ENCODE assay signal across 9 cellular contexts in the genomic region with DNA sequence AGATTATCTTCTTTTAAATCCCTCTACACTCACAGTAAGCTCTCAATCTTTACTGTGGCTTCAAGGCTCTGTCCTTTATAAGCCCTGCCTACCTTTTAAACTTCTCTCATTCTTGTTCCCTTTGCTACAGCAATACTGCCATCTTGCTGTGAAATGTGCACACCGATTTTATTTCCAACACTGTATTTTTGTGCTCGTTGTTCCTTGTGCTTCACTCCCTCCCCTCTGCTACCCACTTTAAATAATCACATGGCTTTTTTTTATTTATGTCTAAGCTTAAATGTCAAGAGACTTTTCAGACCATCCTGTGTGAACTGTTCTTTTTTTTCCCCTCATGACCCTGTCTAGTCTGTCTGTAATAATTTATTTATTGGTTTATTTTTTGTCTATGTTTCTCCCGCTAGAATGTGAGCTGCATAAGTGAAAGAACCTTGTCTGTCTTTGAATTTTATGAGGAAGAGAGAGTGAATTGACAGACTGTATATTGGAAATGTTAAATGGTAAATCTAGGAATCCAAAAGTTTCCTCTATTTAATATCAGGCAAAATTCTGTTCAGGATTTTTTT. TPM values are rescaled to one million over a fixed set of nuclear protein-coding genes. Genes with fewer than 3 reads are reported as not detected.
DNase-seq lines count a peak whose midpoint lies in the region; ATAC-seq, FAIRE-seq and TF ChIP-seq lines count a peak whose summit lies in the region.
"Had no signal": no experiment of that assay in that cellular context is flagged by ENCODE, and none has a peak within 500 bp of the region (broad histone marks: within the 10 kb centered on the region; RNA-seq: fewer than 3 reads in every experiment).

No MANE protein-coding gene starts in this region.

- H3K9ac ChIP-seq in mammary epithelial cell (ENCODE audit: insufficient read depth, low read length) = no peak overlapping the region

- H2AFZ ChIP-seq in mammary epithelial cell (ENCODE audit: low read depth, low read length) = no peak overlapping the region

- DNase-seq in Caki2 (ENCODE audit: low read depth) (peak; percentile 53), H54 (ENCODE audit: insufficient read length, low spot score) (peak; percentile 9), NCI-H774 (lab: John Stamatoyannopoulos, UW) (peak; percentile 6), mammary epithelial cell (peak; percentile 55), left lobe of liver (ENCODE audit: low spot score) (no peak)

- dilution Hi-C loops in mammary epithelial cell (cut with HindIII; ENCODE audit: low sequenced_read_pairs) = no loop called here

- H3K27me3 ChIP-seq in mammary epithelial cell (ENCODE audit: insufficient read depth, low read length) = no peaks in the 10 kb centered on the region

- H3K27ac ChIP-seq in mammary epithelial cell (ENCODE audit: insufficient read depth, low read depth, low read length) = no peak overlapping the region
- H3K27ac ChIP-seq: skin epidermis had no signal

- no peak for TF ChIP-seq POLR2A in H54 (IDR thresholded peaks at IDR 0.05; ENCODE audit: low read depth, low read length)

- no peaks in the 10 kb centered on the region for H4K20me1 ChIP-seq in mammary epithelial cell (ENCODE audit: insufficient read depth, low read length)

- TF ChIP-seq CTCF in mammary epithelial cell (conservative IDR thresholded peaks at IDR 0.05 in 1 of 2, IDR thresholded peaks at IDR 0.05 in 1 of 2; ENCODE audit: extremely low read depth in 1 of 2, insufficient read depth in 1 of 2, low read depth in 1 of 2, low read length in 2 of 2) = peak; percentile 43 to 58

- in situ Hi-C loops in Caki2 (cut with HindIII; ENCODE audit: low pct_unique_long_range_greater_than_20kb, low sequenced_read_pairs) = no loop called here
- in situ Hi-C loops in mammary epithelial cell (cut with MboI; ENCODE audit: low sequenced_read_pairs in 2 of 2) = loop anchor here in 1 of 2 donors (10.0 to 25.0 kb wide), 2 partner anchors 109 to 427 kb away; no protein-coding TSS in a partner anchor

- peak; percentile 91 for ATAC-seq in left lobe of liver
- no peak for ATAC-seq in GM21528 (IDR thresholded peaks at IDR 0.05; ENCODE audit: low FRiP score, unreplicated experiment)
- no peak for ATAC-seq in HG03442 (IDR thresholded peaks at IDR 0.05; ENCODE audit: unreplicated experiment)
- no peak for ATAC-seq in HG02623 (IDR thresholded peaks at IDR 0.05; ENCODE audit: unreplicated experiment)

- intact Hi-C loops in mammary epithelial cell (cut with micrococcal nuclease) = loop anchor here (1.0 to 5.0 kb wide), 5 partner anchors 47 to 417 kb away; a partner anchor contains a TSS

- 88% methylated on average over 3 of the region's 3 CpGs for WGBS in mammary epithelial cell (ENCODE audit: low coverage, missing lambda C conversion rate)

- H3K36me3 ChIP-seq in mammary epithelial cell (ENCODE audit: insufficient read depth, low read length) = peaks cover 17% of the 10 kb centered on the region

- H3K9me3 ChIP-seq in mammary epithelial cell (replicated peaks; ENCODE audit: insufficient read depth, low read length) = no peaks in the 10 kb centered on the region

- no peaks in the 10 kb centered on the region for H3K4me1 ChIP-seq in mammary epithelial cell (ENCODE audit: insufficient read depth, low read length)

- CTCF ChIA-PET in mammary epithelial cell (lab: Charles Lee; ENCODE audit: low non-redundant PET) = interaction anchor here (0.5 to 0.8 kb wide), 6 partner anchors 96 to 578 kb away, joined by 3 to 12 read pairs (median 4); no protein-coding TSS in a partner anchor

- H3K4me3 ChIP-seq in mammary epithelial cell (replicated peaks in 1 of 3; ENCODE audit: insufficient read depth in 1 of 3, low read depth in 2 of 3, low read length in 3 of 3) = no peak overlapping the region
- H3K4me3 ChIP-seq: skin epidermis had no signal

- BruUV-seq in mammary epithelial cell (replicated peaks; lab: Mats Ljungman, UMichigan) = no TSS peak

- H3K79me2 ChIP-seq in mammary epithelial cell (ENCODE audit: insufficient read depth, low read length) = no peaks in the 10 kb centered on the region

- peak; percentile 96 for FAIRE-seq in H54 (lab: Jason Lieb, UNC)

- H3K4me2 ChIP-seq in mammary epithelial cell (ENCODE audit: insufficient read depth, low read depth, low read length) = no peak overlapping the region

RNA-seq across cellular contexts. Expression of a gene that starts 45.7 kb away (rescaled TPM):
- total RNA-seq in Caki2 (2014; rRNA removed; shearing (Covaris generic); ENCODE audit: low replicate concordance) = 7.1 and 17.1 TPM in 2 replicates
- total RNA-seq in mammary epithelial cell (10 to 100 TPM; 50.3 to 56.2 TPM), left lobe of liver (60.8 TPM)
- 19.5 TPM for polyA plus RNA-seq in mammary epithelial cell
- polyA minus RNA-seq in mammary epithelial cell = 56.6 TPM
